ENCODE assay signal across 11 cellular contexts in the genomic region with DNA sequence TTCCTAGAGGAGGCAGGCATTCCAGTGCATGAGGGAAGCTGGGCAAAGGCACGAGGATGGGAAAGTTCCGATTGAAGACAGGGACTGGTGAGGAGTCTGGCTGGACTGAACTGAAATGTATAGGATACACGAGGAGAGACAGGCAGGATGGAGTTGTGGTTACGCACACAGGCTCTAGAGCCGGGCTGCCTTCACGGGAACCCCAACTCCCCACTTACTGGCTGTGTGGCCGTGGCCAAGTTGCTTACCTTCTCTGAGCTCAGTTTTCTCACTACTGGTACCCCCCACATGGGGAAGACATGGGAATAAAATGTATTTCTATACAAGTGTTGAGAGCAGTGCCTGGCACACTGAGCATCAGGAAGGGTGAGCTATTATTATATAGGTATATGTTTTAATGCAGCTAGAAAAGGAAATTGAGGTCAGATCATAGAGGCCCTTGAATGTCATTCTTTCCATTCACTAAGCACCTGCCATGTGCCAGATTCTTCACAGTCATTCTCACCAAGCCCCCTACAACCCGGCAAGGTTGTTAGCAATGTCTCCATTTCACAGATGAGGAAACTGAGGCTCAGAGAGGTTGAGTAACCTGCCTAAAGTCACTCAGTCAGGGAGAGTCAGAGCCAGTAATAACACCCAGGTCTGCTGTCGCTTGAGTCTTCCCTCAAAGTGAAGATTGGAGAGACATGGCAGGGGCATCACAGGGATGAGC. TPM values are rescaled to one million over a fixed set of nuclear protein-coding genes. Genes with fewer than 3 reads are reported as not detected.
DNase-seq lines count a peak whose midpoint lies in the region; ATAC-seq and TF ChIP-seq lines count a peak whose summit lies in the region.
"Had no signal": no experiment of that assay in that cellular context is flagged by ENCODE, and none has a peak within 500 bp of the region (broad histone marks: within the 10 kb centered on the region; RNA-seq: fewer than 3 reads in every experiment).

No MANE protein-coding gene starts in this region.

- H3K36me3 Mint-ChIP-seq in stimulated activated memory B cell treated with anti-CD40 and anti-IgM and Interleukin-4, amounts not matched to agents 10 μg/mL and 1 μg/mL and 100 μg/mL, for 72 hours, result no peaks in the 10 kb centered on the region
- H3K36me3 Mint-ChIP-seq in endothelial cell (ENCODE audit: low read depth, unreplicated experiment), result no peaks in the 10 kb centered on the region
- H3K36me3 Mint-ChIP-seq: IgD-negative memory B cell had no signal

- H3K9me3 Mint-ChIP-seq in stimulated activated memory B cell treated with anti-CD40 and anti-IgM and Interleukin-4, amounts not matched to agents 10 μg/mL and 1 μg/mL and 100 μg/mL, for 72 hours, result no peaks in the 10 kb centered on the region
- H3K9me3 Mint-ChIP-seq in endothelial cell (ENCODE audit: unreplicated experiment), result no peaks in the 10 kb centered on the region
- H3K9me3 Mint-ChIP-seq: IgD-negative memory B cell had no signal

- H3K27ac Mint-ChIP-seq in stimulated activated memory B cell treated with anti-CD40 and anti-IgM and Interleukin-4, amounts not matched to agents 10 μg/mL and 1 μg/mL and 100 μg/mL, for 72 hours, result peak overlapping the region; percentile 47
- H3K27ac Mint-ChIP-seq in endothelial cell (ENCODE audit: unreplicated experiment), result no peak overlapping the region

- peak overlapping the region in 58 of 59 donors; percentile 79 to 100 (median 97) for H3K27ac ChIP-seq in dorsolateral prefrontal cortex

- peaks cover 9% of the 10 kb centered on the region for H3K4me1 Mint-ChIP-seq in stimulated activated memory B cell treated with anti-CD40 and anti-IgM and Interleukin-4, amounts not matched to agents 10 μg/mL and 1 μg/mL and 100 μg/mL, for 72 hours
- peaks cover 4% of the 10 kb centered on the region for H3K4me1 Mint-ChIP-seq in endothelial cell (ENCODE audit: unreplicated experiment)

- H3K27me3 Mint-ChIP-seq in stimulated activated memory B cell treated with anti-CD40 and anti-IgM and Interleukin-4, amounts not matched to agents 10 μg/mL and 1 μg/mL and 100 μg/mL, for 72 hours, result peaks cover 39% of the 10 kb centered on the region
- H3K27me3 Mint-ChIP-seq in endothelial cell (ENCODE audit: unreplicated experiment), result no peaks in the 10 kb centered on the region

- ATAC-seq in GM19455 (IDR thresholded peaks at IDR 0.05; ENCODE audit: unreplicated experiment), result peak; percentile 30
- ATAC-seq in HG03442 (IDR thresholded peaks at IDR 0.05; ENCODE audit: unreplicated experiment), result peak; percentile 14
- ATAC-seq in stimulated activated memory B cell treated with anti-CD40 and anti-IgM and Interleukin-4, amounts not matched to agents 10 μg/mL and 1 μg/mL and 100 μg/mL, for 72 hours, result no peak
- ATAC-seq in HG03159 (IDR thresholded peaks at IDR 0.05; ENCODE audit: unreplicated experiment), result no peak
- no peak for ATAC-seq in HG03108 (IDR thresholded peaks at IDR 0.05; ENCODE audit: unreplicated experiment)
- ATAC-seq: mucosa of descending colon had no signal

- H3K4me3 Mint-ChIP-seq in stimulated activated memory B cell treated with anti-CD40 and anti-IgM and Interleukin-4, amounts not matched to agents 10 μg/mL and 1 μg/mL and 100 μg/mL, for 72 hours, result no peak overlapping the region
- H3K4me3 Mint-ChIP-seq in endothelial cell (ENCODE audit: unreplicated experiment), result no peak overlapping the region
- H3K4me3 Mint-ChIP-seq: IgD-negative memory B cell had no signal

- DNase-seq in dorsolateral prefrontal cortex, result no peak
- DNase-seq in endothelial cell (ENCODE audit: low spot score), result no peak
- DNase-seq: COR-L47, hippocampal formation, mucosa of descending colon had no signal

- H3K27me3 ChIP-seq in dorsolateral prefrontal cortex, result no peaks in the 10 kb centered on the region

- intact Hi-C loops in dorsolateral prefrontal cortex (cut with DNase I), result no loop called here

- no peak for TF ChIP-seq CTCF in dorsolateral prefrontal cortex (IDR thresholded peaks at IDR 0.05 in 54 of 56, conservative IDR thresholded peaks at IDR 0.05 in 2 of 56; ENCODE audit: low read depth in 1 of 56, partially characterized antibody in 56 of 56)
- TF ChIP-seq CTCF in endothelial cell (IDR thresholded peaks at IDR 0.05; ENCODE audit: unreplicated experiment), result no peak

- no peak overlapping the region for H3K4me3 ChIP-seq in dorsolateral prefrontal cortex
- H3K4me3 ChIP-seq: mucosa of descending colon had no signal

RNA-seq across cellular contexts. Expression of a gene that starts 9.7 kb away (rescaled TPM):
- total RNA-seq in dorsolateral prefrontal cortex (10 to 100 TPM in 108 of 120 experiments, 1 to 10 TPM in 12; 7.0 to 62.9 (median 19.6) TPM), endothelial cell (ENCODE audit: unreplicated experiment) (3.8 TPM)

Comparison
In these comparisons a context has a peak if more than half of its experiments do, and no peak if none do; other contexts are left out.
1. ATAC-seq: peak in GM19455 (single experiment) and HG03442 (single experiment); none in stimulated activated memory B cell treated with anti-CD40 and anti-IgM and Interleukin-4, amounts not matched to agents 10 μg/mL and 1 μg/mL and 100 μg/mL, for 72 hours (single experiment), HG03159 (single experiment) and HG03108 (single experiment).